18 cellular contexts compared by ENCODE assay signal in genomic region chr2:224777563-224777939, GRCh38.
"Had no signal": no experiment of that assay in that cellular context is flagged by ENCODE, and none has a peak within 500 bp of the region (broad histone marks: within the 10 kb centered on the region; RNA-seq: fewer than 3 reads in every experiment).

No MANE protein-coding gene starts in this region.

- H3K4me1 ChIP-seq: left lung, right atrium auricular region had no signal

- H3K36me3 Mint-ChIP-seq: WTC11 had no signal

- H3K36me3 ChIP-seq: right atrium auricular region had no signal

- DNase-seq: activated CD4-positive, alpha-beta T cell treated with anti-CD3 and anti-CD28 coated beads, Interleukin-2, amount 50 U/mL, for 1 hour; activated effector memory CD4-positive, alpha-beta T cell treated with Interleukin-2 at 50 U/mL for 16 hours; activated naive CD8-positive, alpha-beta T cell treated with anti-CD3 and anti-CD28 coated beads, Interleukin-2, amount 10 ng/mL, durations not matched to agents 7 days and 5 days; aorta; cerebellar nuclear complex; glutamatergic neuron; hypothalamus; kidney; left lung; mesendoderm; nephron progenitor cell; occipital lobe; SHP77; stimulated activated CD4-positive, alpha-beta T cell treated with anti-CD3 and anti-CD28 coated beads, Interleukin-4, amount 100 ng/mL, for 1 hour; stimulated activated naive CD8-positive, alpha-beta T cell treated with anti-CD3 and anti-CD28 coated beads, Interleukin-15, Interleukin-2, amounts not matched to agents 100 U/mL and 50 U/mL, for 24 hours had no signal

- H3K27me3 ChIP-seq: left lung, right atrium auricular region had no signal

- H3K27me3 Mint-ChIP-seq: activated naive CD8-positive, alpha-beta T cell treated with anti-CD3 and anti-CD28 coated beads, Interleukin-2, amount 10 ng/mL, durations not matched to agents 7 days and 5 days had no signal

- H3K27ac ChIP-seq: left lung, right atrium auricular region, thoracic aorta had no signal

- H3K4me3 Mint-ChIP-seq: activated naive CD8-positive, alpha-beta T cell treated with anti-CD3 and anti-CD28 coated beads, Interleukin-2, amount 10 ng/mL, durations not matched to agents 7 days and 5 days; nephron progenitor cell; WTC11 had no signal

- H3K27ac Mint-ChIP-seq: nephron progenitor cell, WTC11 had no signal

- H3K9me3 Mint-ChIP-seq: activated naive CD8-positive, alpha-beta T cell treated with anti-CD3 and anti-CD28 coated beads, Interleukin-2, amount 10 ng/mL, durations not matched to agents 7 days and 5 days; nephron progenitor cell; WTC11 had no signal

- ATAC-seq: left lung; stimulated activated naive CD8-positive, alpha-beta T cell treated with anti-CD3 and anti-CD28 coated beads, Interleukin-15, Interleukin-2, amounts not matched to agents 100 U/mL and 50 U/mL, for 24 hours; WTC11 had no signal

- H3K4me3 ChIP-seq: left lung, right atrium auricular region, thoracic aorta had no signal

- H3K4me1 Mint-ChIP-seq: activated naive CD8-positive, alpha-beta T cell treated with anti-CD3 and anti-CD28 coated beads, Interleukin-2, amount 10 ng/mL, durations not matched to agents 7 days and 5 days; nephron progenitor cell had no signal

- H3K9me3 ChIP-seq: left lung, right atrium auricular region, thoracic aorta had no signal
